In the genomic region with DNA sequence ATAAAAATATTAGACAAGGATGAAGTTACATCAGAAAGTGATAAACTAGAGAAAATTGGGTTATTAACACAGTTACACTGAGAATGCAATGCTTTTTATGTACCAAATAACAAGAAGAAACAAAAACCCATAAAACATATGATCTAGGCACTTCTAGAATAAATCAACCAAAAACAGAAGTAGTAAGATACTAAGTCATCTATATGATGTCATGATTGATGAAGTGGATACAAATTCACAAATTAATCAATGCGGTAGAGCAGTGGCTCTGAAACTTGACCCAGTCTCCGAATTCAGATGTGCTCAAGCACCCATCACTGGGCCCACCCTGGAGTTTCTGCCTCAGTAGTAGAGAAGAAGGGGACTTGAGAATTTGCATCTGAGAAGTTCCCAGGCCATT, we compare ENCODE assay signal across 36 cellular contexts.
"Had no signal": no experiment of that assay in that cellular context is flagged by ENCODE, and none has a peak within 500 bp of the region (broad histone marks: within the 10 kb centered on the region; RNA-seq: fewer than 3 reads in every experiment).

No MANE protein-coding gene starts in this region.

- H3K27me3 Mint-ChIP-seq: activated B cell treated with CpG ODN at 0.5 μM for 24 hours; activated CD4-positive, alpha-beta memory T cell treated with anti-CD3 and anti-CD28 coated beads, Interleukin-2, amount 10 ng/mL, durations not matched to agents 7 days and 5 days; activated naive CD4-positive, alpha-beta T cell treated with anti-CD3 and anti-CD28 coated beads, Interleukin-2, amount 50 U/mL, for 24 hours; central memory CD8-positive, alpha-beta T cell; T-helper 17 cell had no signal

- H3K4me1 Mint-ChIP-seq: activated B cell treated with CpG ODN at 0.5 μM for 24 hours; activated CD4-positive, alpha-beta memory T cell treated with anti-CD3 and anti-CD28 coated beads, Interleukin-2, amount 10 ng/mL, durations not matched to agents 7 days and 5 days; activated CD4-positive, alpha-beta T cell treated with anti-CD3 and anti-CD28 coated beads, Interleukin-2, amount 10 ng/mL, durations not matched to agents 7 days and 5 days; activated naive CD4-positive, alpha-beta T cell treated with anti-CD3 and anti-CD28 coated beads, Interleukin-2, amount 50 U/mL, for 24 hours; activated T-helper 17 cell treated with anti-CD3 and anti-CD28 coated beads, Interleukin-2, amount 50 U/mL, for 72 hours; central memory CD8-positive, alpha-beta T cell; T-helper 17 cell had no signal

- H3K9me3 ChIP-seq: adrenal gland, body of pancreas had no signal

- H3K27ac Mint-ChIP-seq: activated B cell treated with CpG ODN at 0.5 μM for 24 hours; activated CD4-positive, alpha-beta memory T cell treated with anti-CD3 and anti-CD28 coated beads, Interleukin-2, amount 10 ng/mL, durations not matched to agents 7 days and 5 days; activated CD4-positive, alpha-beta T cell treated with anti-CD3 and anti-CD28 coated beads, Interleukin-2, amount 10 ng/mL, durations not matched to agents 7 days and 5 days; activated naive CD4-positive, alpha-beta T cell treated with anti-CD3 and anti-CD28 coated beads, Interleukin-2, amount 50 U/mL, for 24 hours; activated naive CD8-positive, alpha-beta T cell treated with anti-CD3 and anti-CD28 coated beads for 36 hours; activated naive CD8-positive, alpha-beta T cell treated with anti-CD3 and anti-CD28 coated beads, Interleukin-2, amount 50 U/mL, for 24 hours; activated T-cell treated with anti-CD3 and anti-CD28 coated beads, Interleukin-2, amount 50 U/mL, for 24 hours; activated T-cell treated with anti-CD3 and anti-CD28 coated beads, Interleukin-2, amount 50 U/mL, for 72 hours; activated T-helper 17 cell treated with anti-CD3 and anti-CD28 coated beads, Interleukin-2, amount 50 U/mL, for 72 hours; dendritic cell treated with granulocyte-macrophage colony-stimulating factor and Interleukin-4, amounts not matched to agents 40 ng/mL and 50 ng/mL, for 4 days; endodermal cell; T-helper 17 cell; T-helper 2 cell treated with Interferon-gamma antibody and Interleukin-4, amounts not matched to agents 5 μg/mL and 100 μg/mL, for 36 hours had no signal

- H3K36me3 Mint-ChIP-seq: activated naive CD4-positive, alpha-beta T cell treated with anti-CD3 and anti-CD28 coated beads, Interleukin-2, amount 50 U/mL, for 24 hours; activated naive CD8-positive, alpha-beta T cell treated with anti-CD3 and anti-CD28 coated beads for 36 hours had no signal

- ATAC-seq: activated CD4-positive, CD25-positive, alpha-beta regulatory T cell treated with anti-CD3 and anti-CD28 coated beads, Interleukin-2, amount 50 U/mL, for 24 hours; activated naive CD8-positive, alpha-beta T cell treated with anti-CD3 and anti-CD28 coated beads, Interleukin-2, amount 50 U/mL, for 24 hours; activated T-cell treated with anti-CD3 and anti-CD28 coated beads, Interleukin-2, amount 50 U/mL, for 72 hours; activated T-helper 17 cell treated with anti-CD3 and anti-CD28 coated beads, Interleukin-2, amount 50 U/mL, for 72 hours; body of pancreas; esophagus mucosa; T-helper 17 cell had no signal

- DNase-seq: activated B cell treated with CpG ODN at 0.5 μM for 24 hours; activated CD4-positive, alpha-beta memory T cell treated with anti-CD3 and anti-CD28 coated beads, Interleukin-2, amount 10 ng/mL, durations not matched to agents 7 days and 5 days; activated CD4-positive, alpha-beta T cell treated with anti-CD3 and anti-CD28 coated beads, Interleukin-2, amount 10 ng/mL, durations not matched to agents 7 days and 5 days; activated CD4-positive, alpha-beta T cell treated with anti-CD3 and anti-CD28 coated beads, Interleukin-2, amount 50 U/mL, for 4 hours; activated CD8-positive, alpha-beta memory T cell treated with anti-CD3 and anti-CD28 coated beads, Interleukin-2, amount 50 U/mL, for 48 hours; activated effector memory CD4-positive, alpha-beta T cell treated with Interleukin-2 at 50 U/mL for 16 hours; activated gamma-delta T cell treated with Interleukin-2 at 50 U/mL for 16 hours; activated naive CD4-positive, alpha-beta T cell treated with Interleukin-2 at 50 U/mL for 16 hours; activated naive CD8-positive, alpha-beta T cell treated with anti-CD3 and anti-CD28 coated beads for 36 hours; activated naive CD8-positive, alpha-beta T cell treated with anti-CD3 and anti-CD28 coated beads, Interleukin-2, amount 50 U/mL, for 24 hours; activated T-cell treated with anti-CD3 and anti-CD28 coated beads for 4 hours; activated T-cell treated with anti-CD3 and anti-CD28 coated beads, Interleukin-2, amount 50 U/mL, for 24 hours; activated T-cell treated with anti-CD3 and anti-CD28 coated beads, Interleukin-2, amount 50 U/mL, for 72 hours; adrenal gland; amygdala; aorta; body of pancreas; dorsolateral prefrontal cortex; effector memory CD4-positive, alpha-beta T cell; endodermal cell; foreskin fibroblast; head of caudate nucleus; hippocampal formation; T-helper 17 cell; T1000; WERI-Rb-1 had no signal

- H3K4me3 ChIP-seq: adrenal gland, body of pancreas, coronary artery, dorsolateral prefrontal cortex had no signal

- H3K9me3 Mint-ChIP-seq: activated B cell treated with CpG ODN at 0.5 μM for 24 hours; activated CD4-positive, alpha-beta memory T cell treated with anti-CD3 and anti-CD28 coated beads, Interleukin-2, amount 10 ng/mL, durations not matched to agents 7 days and 5 days; activated CD4-positive, alpha-beta T cell treated with anti-CD3 and anti-CD28 coated beads, Interleukin-2, amount 10 ng/mL, durations not matched to agents 7 days and 5 days; activated naive CD4-positive, alpha-beta T cell treated with anti-CD3 and anti-CD28 coated beads, Interleukin-2, amount 50 U/mL, for 24 hours; activated naive CD8-positive, alpha-beta T cell treated with anti-CD3 and anti-CD28 coated beads for 36 hours; activated naive CD8-positive, alpha-beta T cell treated with anti-CD3 and anti-CD28 coated beads, Interleukin-2, amount 50 U/mL, for 24 hours; activated T-cell treated with anti-CD3 and anti-CD28 coated beads, Interleukin-2, amount 50 U/mL, for 24 hours; dendritic cell treated with granulocyte-macrophage colony-stimulating factor and Interleukin-4, amounts not matched to agents 40 ng/mL and 50 ng/mL, for 4 days; endodermal cell; T-helper 2 cell treated with Interferon-gamma antibody and Interleukin-4, amounts not matched to agents 5 μg/mL and 100 μg/mL, for 36 hours had no signal

- H3K27ac ChIP-seq: adrenal gland, body of pancreas, coronary artery, dorsolateral prefrontal cortex, WERI-Rb-1 had no signal

- H3K36me3 ChIP-seq: adrenal gland, WERI-Rb-1 had no signal

- H3K27me3 ChIP-seq: body of pancreas had no signal

- H3K4me3 Mint-ChIP-seq: activated B cell treated with CpG ODN at 0.5 μM for 24 hours; activated CD4-positive, alpha-beta memory T cell treated with anti-CD3 and anti-CD28 coated beads, Interleukin-2, amount 10 ng/mL, durations not matched to agents 7 days and 5 days; activated CD4-positive, alpha-beta T cell treated with anti-CD3 and anti-CD28 coated beads, Interleukin-2, amount 10 ng/mL, durations not matched to agents 7 days and 5 days; activated naive CD4-positive, alpha-beta T cell treated with anti-CD3 and anti-CD28 coated beads, Interleukin-2, amount 50 U/mL, for 24 hours; activated naive CD8-positive, alpha-beta T cell treated with anti-CD3 and anti-CD28 coated beads for 36 hours; activated naive CD8-positive, alpha-beta T cell treated with anti-CD3 and anti-CD28 coated beads, Interleukin-2, amount 50 U/mL, for 24 hours; activated T-cell treated with anti-CD3 and anti-CD28 coated beads, Interleukin-2, amount 50 U/mL, for 24 hours; activated T-cell treated with anti-CD3 and anti-CD28 coated beads, Interleukin-2, amount 50 U/mL, for 72 hours; activated T-helper 17 cell treated with anti-CD3 and anti-CD28 coated beads, Interleukin-2, amount 50 U/mL, for 72 hours; central memory CD8-positive, alpha-beta T cell; dendritic cell treated with granulocyte-macrophage colony-stimulating factor and Interleukin-4, amounts not matched to agents 40 ng/mL and 50 ng/mL, for 4 days; endodermal cell; T-helper 17 cell; T-helper 2 cell treated with Interferon-gamma antibody and Interleukin-4, amounts not matched to agents 5 μg/mL and 100 μg/mL, for 36 hours had no signal

- FAIRE-seq: bronchial epithelial cell, frontal cortex had no signal
